20 cellular contexts compared by ENCODE assay signal in the genomic region with DNA sequence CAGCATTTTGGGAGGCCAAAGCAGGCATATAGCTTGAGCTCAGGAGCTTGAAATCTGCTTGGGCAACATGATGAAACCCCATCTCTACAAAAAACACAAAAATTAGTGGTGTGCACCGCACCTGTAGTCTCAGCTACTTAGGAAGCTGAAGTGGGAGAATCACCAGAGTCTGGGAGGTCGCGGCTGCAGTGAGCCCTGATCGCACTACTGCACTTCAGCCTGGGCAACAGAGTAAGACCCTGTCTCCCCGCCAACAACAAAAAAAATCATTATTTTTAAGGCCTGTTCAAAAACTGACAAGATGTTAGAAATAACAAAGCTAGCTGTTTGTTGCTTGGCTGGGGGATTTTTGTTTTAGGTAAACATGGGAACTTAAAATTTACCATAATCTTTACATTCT. TPM values are rescaled to one million over a fixed set of nuclear protein-coding genes. Genes with fewer than 3 reads are reported as not detected.
DNase-seq lines count a peak whose midpoint lies in the region; ATAC-seq, FAIRE-seq and TF ChIP-seq lines count a peak whose summit lies in the region.
"Had no signal": no experiment of that assay in that cellular context is flagged by ENCODE, and none has a peak within 500 bp of the region (broad histone marks: within the 10 kb centered on the region; RNA-seq: fewer than 3 reads in every experiment).

No MANE protein-coding gene starts in this region.

- H3K36me3 Mint-ChIP-seq in Calu3 (ENCODE audit: insufficient read depth, unreplicated experiment): peaks cover 24% of the 10 kb centered on the region

- peak overlapping the region; percentile 21 for H3K4me3 Mint-ChIP-seq in Calu3 (ENCODE audit: low read depth, unreplicated experiment)
- H3K4me3 Mint-ChIP-seq: activated T-helper 1 cell treated with anti-CD3 and anti-CD28 coated beads, Interleukin-12 subunit alpha, Interleukin-12 subunit beta, Interleukin-2, Interleukin-4 antibody, amounts not matched to agents 30 ng/mL and 10 ng/mL and 1 ng/mL, durations not matched to agents 14 hours and 24 hours and 36 hours had no signal

- TF ChIP-seq POLR2A in A549 (IDR thresholded peaks at IDR 0.05; ENCODE audit: low read length): no peak

- no peaks in the 10 kb centered on the region for H3K27me3 ChIP-seq in keratinocyte (ENCODE audit: control insufficient read depth, extremely low read depth, insufficient read depth, low read length)
- H3K27me3 ChIP-seq: cardiac muscle cell, esophagus muscularis mucosa, gastroesophageal sphincter, right atrium auricular region, suprapubic skin had no signal

- H3K4me3 ChIP-seq in A549 (no peak overlapping the region), keratinocyte (ENCODE audit: control insufficient read depth in 2 of 3, extremely low read depth in 1 of 3, insufficient read depth in 2 of 3, low read depth in 1 of 3, low read length in 3 of 3) (no peak overlapping the region), mucosa of descending colon (no peak overlapping the region)
- H3K4me3 ChIP-seq: cardiac muscle cell, esophagus muscularis mucosa, gastroesophageal sphincter, right atrium auricular region, suprapubic skin had no signal

- intact Hi-C loops in Calu3 (cut with micrococcal nuclease; ENCODE audit: unreplicated experiment): no loop called here
- intact Hi-C loops in mucosa of descending colon (cut with DNase I, micrococcal nuclease): no loop called here

- H3K36me3 ChIP-seq in keratinocyte (ENCODE audit: control insufficient read depth in 2 of 2, extremely low read depth in 1 of 2, insufficient read depth in 2 of 2, low read length in 2 of 2) (peaks cover 1 to 11% of the 10 kb centered on the region in 2 experiments), mucosa of descending colon (ENCODE audit: low read depth) (no peaks in the 10 kb centered on the region)
- H3K36me3 ChIP-seq: cardiac muscle cell, esophagus muscularis mucosa, gastroesophageal sphincter, right atrium auricular region, suprapubic skin had no signal

- no peaks in the 10 kb centered on the region for H3K9me3 Mint-ChIP-seq in Calu3 (ENCODE audit: low read depth, unreplicated experiment)
- H3K9me3 Mint-ChIP-seq: activated T-helper 1 cell treated with anti-CD3 and anti-CD28 coated beads, Interleukin-12 subunit alpha, Interleukin-12 subunit beta, Interleukin-2, Interleukin-4 antibody, amounts not matched to agents 30 ng/mL and 10 ng/mL and 1 ng/mL, durations not matched to agents 14 hours and 24 hours and 36 hours had no signal

- H3K27me3 Mint-ChIP-seq in Calu3 (ENCODE audit: unreplicated experiment): no peaks in the 10 kb centered on the region

- H3K9me3 ChIP-seq in A549 (no peaks in the 10 kb centered on the region), keratinocyte (ENCODE audit: control insufficient read depth, low read depth, low read length) (no peaks in the 10 kb centered on the region), mucosa of descending colon (no peaks in the 10 kb centered on the region)
- H3K9me3 ChIP-seq: esophagus muscularis mucosa, gastroesophageal sphincter, right atrium auricular region, suprapubic skin had no signal

- DNase-seq in A549 (ENCODE audit: low read depth in 1 of 2, low spot score in 1 of 2) (no peak), Calu3 (no peak), keratinocyte (ENCODE audit: low read depth, low spot score) (no peak), NCI-H187 (lab: John Stamatoyannopoulos, UW) (no peak), mucosa of descending colon (no peak)
- DNase-seq: left cardiac atrium; NCI-H1417; NCI-H524 treated with DMSO at 0.1 percent for 48 hours; occipital lobe; SHP77 treated with DMSO at 0.1 percent for 48 hours; stimulated activated CD4-positive, alpha-beta T cell treated with anti-CD3 and anti-CD28 coated beads, Interleukin-15, amount 100 ng/mL, for 24 hours had no signal

- TF ChIP-seq CTCF in A549 (IDR thresholded peaks at IDR 0.05) (no peak), Calu3 (IDR thresholded peaks at IDR 0.05; ENCODE audit: unreplicated experiment) (no peak), VCaP (conservative IDR thresholded peaks at IDR 0.05) (no peak), keratinocyte (optimal IDR thresholded peaks at IDR 0.05 in 1 of 3, IDR thresholded peaks at IDR 0.05 in 1 of 3, conservative IDR thresholded peaks at IDR 0.05 in 1 of 3; ENCODE audit: extremely low read depth in 1 of 3, insufficient read depth in 2 of 3, low read length in 3 of 3) (no peak), mucosa of descending colon (IDR thresholded peaks at IDR 0.05) (no peak)

- no peak for FAIRE-seq in A549 (lab: Jason Lieb, UNC)
- no peak for FAIRE-seq in keratinocyte (lab: Jason Lieb, UNC)

- H3K27ac ChIP-seq in A549: no peak overlapping the region
- peak overlapping the region; percentile 84; the same call in 1 of the 2 replicates for H3K27ac ChIP-seq in VCaP
- H3K27ac ChIP-seq in keratinocyte (ENCODE audit: control insufficient read depth, insufficient read depth, low read length): no peak overlapping the region
- H3K27ac ChIP-seq: esophagus muscularis mucosa, gastroesophageal sphincter, right atrium auricular region, suprapubic skin had no signal

- CTCF ChIA-PET in A549 (lab: Yijun Ruan, JAX) (interaction anchor here (1.4 to 3.0 kb wide), 2 partner anchors 16 to 31 kb away, joined by 3 to 19 read pairs; no protein-coding TSS in a partner anchor), Calu3 (lab: Charles Lee) (interaction anchor here (1.0 kb wide), 1 partner anchor 31 kb away, joined by 4 read pairs; no protein-coding TSS in a partner anchor)

- WGBS in A549 (ENCODE audit: missing lambda C conversion rate): 99% methylated on average over 5 of the region's 5 CpGs

- H3K4me1 ChIP-seq in A549: peaks cover 69% of the 10 kb centered on the region
- H3K4me1 ChIP-seq in keratinocyte (ENCODE audit: control insufficient read depth, extremely low read depth, insufficient read depth, low read length): peaks cover 46% of the 10 kb centered on the region
- H3K4me1 ChIP-seq in mucosa of descending colon (ENCODE audit: low read depth): peaks cover 32% of the 10 kb centered on the region

- H4K20me1 ChIP-seq in keratinocyte (ENCODE audit: control insufficient read depth, extremely low read depth, insufficient read depth, low read length): peaks cover 19% of the 10 kb centered on the region

- no peak overlapping the region for H2AFZ ChIP-seq in keratinocyte (ENCODE audit: control insufficient read depth, low read length)

- ATAC-seq in A549 (no peak), GM21447 (IDR thresholded peaks at IDR 0.05; ENCODE audit: unreplicated experiment) (no peak), GM21717 (IDR thresholded peaks at IDR 0.05; ENCODE audit: unreplicated experiment) (no peak), mucosa of descending colon (no peak)
- ATAC-seq: gastroesophageal sphincter, left cardiac atrium had no signal

- peaks cover 17% of the 10 kb centered on the region for H3K4me1 Mint-ChIP-seq in Calu3 (ENCODE audit: low read depth, unreplicated experiment)

- dilution Hi-C loops in keratinocyte (cut with MboI; ENCODE audit: extremely low pct_ligation_motif_present, low sequenced_read_pairs): no loop called here

- H3K79me2 ChIP-seq in keratinocyte (ENCODE audit: control insufficient read depth, insufficient read depth, low read length): peaks cover 100% of the 10 kb centered on the region

- H3K9me1 ChIP-seq in keratinocyte (ENCODE audit: control insufficient read depth, extremely low read depth, insufficient read depth, low read length): peaks cover 7% of the 10 kb centered on the region

- no peak for TF ChIP-seq EP300 in A549 (IDR thresholded peaks at IDR 0.05)

- BruUV-seq in Calu3 (replicated peaks; lab: Mats Ljungman, UMichigan): no TSS peak

- POLR2A ChIA-PET in A549 (lab: Yijun Ruan, JAX): no interaction called here

- H3K4me2 ChIP-seq in A549: peak overlapping the region; percentile 3; the same call in 1 of the 3 replicates
- peak overlapping the region; percentile 69 for H3K4me2 ChIP-seq in keratinocyte (ENCODE audit: control insufficient read depth, extremely low read depth, insufficient read depth, low read depth, low read length)

- TF ChIP-seq RAD21 in A549 (conservative IDR thresholded peaks at IDR 0.05 in 1 of 2, IDR thresholded peaks at IDR 0.05 in 1 of 2): no peak

- H3K27ac Mint-ChIP-seq in Calu3 (ENCODE audit: unreplicated experiment): no peak overlapping the region

- H3K9ac ChIP-seq in keratinocyte (ENCODE audit: control insufficient read depth, extremely low read depth, insufficient read depth, low read length): peak overlapping the region; percentile 11

TF ChIP-seq in A549, 52 proteins besides CTCF, POLR2A, EP300 and RAD21 (continues in another document):
- no peak for TF ChIP-seq RARB (CRISPR knock-in tag; IDR thresholded peaks at IDR 0.05)
- TF ChIP-seq EHMT2 (IDR thresholded peaks at IDR 0.05; ENCODE audit: low read depth): no peak
- TF ChIP-seq CBX8 (IDR thresholded peaks at IDR 0.05): no peak
- no peak for TF ChIP-seq HEYL (CRISPR knock-in tag; IDR thresholded peaks at IDR 0.05)
- TF ChIP-seq, protein P1, sequence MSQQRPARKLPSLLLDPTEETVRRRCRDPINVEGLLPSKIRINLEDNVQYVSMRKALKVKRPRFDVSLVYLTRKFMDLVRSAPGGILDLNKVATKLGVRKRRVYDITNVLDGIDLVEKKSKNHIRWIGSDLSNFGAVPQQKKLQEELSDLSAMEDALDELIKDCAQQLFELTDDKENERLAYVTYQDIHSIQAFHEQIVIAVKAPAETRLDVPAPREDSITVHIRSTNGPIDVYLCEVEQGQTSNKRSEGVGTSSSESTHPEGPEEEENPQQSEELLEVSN (IDR thresholded peaks at IDR 0.05; ENCODE audit: borderline replicate concordance, low read depth): no peak
- no peak for TF ChIP-seq SREBF2 (IDR thresholded peaks at IDR 0.05)

RNA-seq across cellular contexts. Expression of a gene that starts 5.1 kb away (rescaled TPM):
- polyA plus RNA-seq in A549 (2011; rRNA removed): 49.7 and 53.4 TPM in 2 replicates
- polyA plus RNA-seq in A549 (2012; cell fraction: cytosol; rRNA removed): 16.6 and 21.1 TPM in 2 replicates
- polyA plus RNA-seq in A549 (2012; cell fraction: nucleus; rRNA removed): 15.8 and 22.2 TPM in 2 replicates
- polyA plus RNA-seq in A549 (2017; fragmentation: RNase III; extraction: RNeasy Plus Mini Kit Qiagen cat#74134 plus additional on column Dnase treatment): 47.0 to 52.8 TPM (median 49.3 TPM) in 3 replicates
- polyA minus RNA-seq in A549 (2011; rRNA and poly(A)+ RNA removed): 26.9 and 31.0 TPM in 2 replicates
- total RNA-seq in Calu3 (2022): 68.6 and 79.4 TPM in 2 replicates
- 39.1 to 74.2 TPM (median 43.8 TPM) in 3 replicates for polyA plus RNA-seq in keratinocyte
- polyA plus RNA-seq in keratinocyte (2011; ENCODE audit: low read depth): 180 TPM
- polyA plus RNA-seq in keratinocyte (2011; cell fraction: cytosol; rRNA removed): 30.8 and 45.4 TPM in 2 replicates
- polyA plus RNA-seq in keratinocyte (2011; cell fraction: nucleus; rRNA removed): 103 and 139 TPM in 2 replicates
- 49.7 and 83.7 TPM in 2 replicates for polyA plus RNA-seq in keratinocyte (2012; ENCODE audit: low replicate concordance)
- 23.9 to 59.1 TPM (median 29.9 TPM) in 3 replicates for polyA minus RNA-seq in keratinocyte
- polyA minus RNA-seq in keratinocyte (2011; cell fraction: cytosol; rRNA and poly(A)+ RNA removed): 16.5 TPM
- polyA minus RNA-seq in keratinocyte (2011; cell fraction: nucleus; rRNA and poly(A)+ RNA removed): 50.0 and 81.9 TPM in 2 replicates
- 10 to 100 TPM; 55.1 to 92.3 (median 73.6) TPM for total RNA-seq in mucosa of descending colon
